1 cellular context compared by ENCODE assay signal in genomic region chr6:35452186-35453090, GRCh38.
A peak's percentile ranks its signal among the peaks of the same experiment; 100 is the strongest.
TF ChIP-seq lines count a peak whose summit lies in the region.

FANCE (plus strand) TSS chr6:35452338; CDS start chr6:35452546, 208 bp downstream.

TF ChIP-seq in HepG2, 621 proteins besides CTCF, POLR2A, EP300 and RAD21 (continued from another document and continues in another):
- TF ChIP-seq ZXDC (CRISPR knock-in tag; IDR thresholded peaks at IDR 0.05) (no peak), HMGXB3 (CRISPR knock-in tag; IDR thresholded peaks at IDR 0.05; ENCODE audit: borderline replicate concordance) (peak; percentile 38; the same call in 1 of the 2 replicates), GTF2F1 (IDR thresholded peaks at IDR 0.05; ENCODE audit: low read length) (no peak), ATF5 (CRISPR knock-in tag; IDR thresholded peaks at IDR 0.05; ENCODE audit: low read depth) (no peak), ZNF251 (CRISPR knock-in tag; IDR thresholded peaks at IDR 0.05) (no peak), ETV5 (CRISPR knock-in tag; IDR thresholded peaks at IDR 0.05; ENCODE audit: borderline replicate concordance) (peak; percentile 59; the same call in 1 of the 2 replicates), KLF12 (CRISPR knock-in tag; IDR thresholded peaks at IDR 0.05; ENCODE audit: borderline replicate concordance) (peak; percentile 58; the same call in 1 of the 2 replicates), ZNF260 (CRISPR knock-in tag; IDR thresholded peaks at IDR 0.05; ENCODE audit: borderline replicate concordance, low read depth) (no peak), MXD3 (CRISPR knock-in tag; IDR thresholded peaks at IDR 0.05) (peak; percentile 86), CBX5 (CRISPR knock-in tag; IDR thresholded peaks at IDR 0.05; ENCODE audit: borderline replicate concordance) (no peak; the same call in 1 of the 2 replicates), ZSCAN30 (CRISPR knock-in tag; IDR thresholded peaks at IDR 0.05) (no peak), SP5 (CRISPR knock-in tag; IDR thresholded peaks at IDR 0.05; ENCODE audit: borderline replicate concordance, low read depth) (peak; percentile 96), CEBPB (IDR thresholded peaks at IDR 0.05; ENCODE audit: borderline replicate concordance, low read depth, low read length) (no peak), ZC3H4 (CRISPR knock-in tag; IDR thresholded peaks at IDR 0.05; ENCODE audit: borderline replicate concordance) (no peak), PRMT3 (CRISPR knock-in tag; IDR thresholded peaks at IDR 0.05; ENCODE audit: borderline replicate concordance, low read depth) (no peak), HOXA3 (CRISPR knock-in tag; IDR thresholded peaks at IDR 0.05) (no peak; the same call in none of the 2 replicates), ZNF770 (CRISPR knock-in tag; IDR thresholded peaks at IDR 0.05) (peak; percentile 45; the same call in 1 of the 2 replicates), SYNCRIP (IDR thresholded peaks at IDR 0.05; ENCODE audit: insufficient read depth, low read depth, low read length) (no peak), MAX (IDR thresholded peaks at IDR 0.05) (peak; percentile 91), HOXA5 (CRISPR knock-in tag; IDR thresholded peaks at IDR 0.05) (peak; percentile 81), SCMH1 (CRISPR knock-in tag; IDR thresholded peaks at IDR 0.05; ENCODE audit: borderline replicate concordance) (no peak), KAT2B (IDR thresholded peaks at IDR 0.05; ENCODE audit: borderline replicate concordance, low read depth, low read length) (no peak), ZNF619 (CRISPR knock-in tag; IDR thresholded peaks at IDR 0.05) (peak; percentile 34), STAG1 (CRISPR knock-in tag; IDR thresholded peaks at IDR 0.05) (peak; percentile 12; the same call in 1 of the 2 replicates), ZNF83 (CRISPR knock-in tag; IDR thresholded peaks at IDR 0.05; ENCODE audit: borderline replicate concordance) (peak; percentile 57; the same call in 1 of the 2 replicates), PATZ1 (CRISPR knock-in tag; IDR thresholded peaks at IDR 0.05) (peak; percentile 75), ELF4 (CRISPR knock-in tag; IDR thresholded peaks at IDR 0.05; ENCODE audit: borderline replicate concordance) (no peak), MATR3 (CRISPR knock-in tag; IDR thresholded peaks at IDR 0.05) (no peak), ASH2L (IDR thresholded peaks at IDR 0.05; ENCODE audit: insufficient read length, low read depth, low read length) (peak; percentile 79), MAFK (conservative IDR thresholded peaks at IDR 0.05 in 1 of 2, IDR thresholded peaks at IDR 0.05 in 1 of 2; ENCODE audit: low read length in 2 of 2) (no peak), POLR2AphosphoS2 (IDR thresholded peaks at IDR 0.05; ENCODE audit: low read depth, low read length) (no peak), EED (CRISPR knock-in tag; IDR thresholded peaks at IDR 0.05) (no peak; the same call in 1 of the 2 replicates), ZFP82 (CRISPR knock-in tag; IDR thresholded peaks at IDR 0.05; ENCODE audit: borderline replicate concordance) (no peak; the same call in 1 of the 2 replicates), ZNF180 (CRISPR knock-in tag; IDR thresholded peaks at IDR 0.05; ENCODE audit: borderline replicate concordance, low read depth) (0 out of 2 replicates have a peak, but pooled peaks have one; percentile 54), NFE2 (CRISPR knock-in tag; IDR thresholded peaks at IDR 0.05) (no peak), CENPBD1 (CRISPR knock-in tag; IDR thresholded peaks at IDR 0.05; ENCODE audit: borderline replicate concordance, low read depth) (no peak), PHB2 (IDR thresholded peaks at IDR 0.05; ENCODE audit: partially characterized antibody) (no peak), ZNF513 (CRISPR knock-in tag; conservative IDR thresholded peaks at IDR 0.05) (no peak), ZIK1 (CRISPR knock-in tag; IDR thresholded peaks at IDR 0.05; ENCODE audit: borderline replicate concordance, low read depth) (peak; percentile 87; the same call in 1 of the 2 replicates), ZNF737 (CRISPR knock-in tag; IDR thresholded peaks at IDR 0.05; ENCODE audit: borderline replicate concordance) (no peak), U2AF1 (optimal IDR thresholded peaks at IDR 0.05; ENCODE audit: low read depth, low read length) (no peak), ZMYM2 (CRISPR knock-in tag; IDR thresholded peaks at IDR 0.05) (no peak), ZNF335 (CRISPR knock-in tag; IDR thresholded peaks at IDR 0.05) (peak; percentile 85), BRCA1 (CRISPR knock-in tag; IDR thresholded peaks at IDR 0.05) (no peak), ZBTB34 (CRISPR knock-in tag; IDR thresholded peaks at IDR 0.05) (0 out of 2 replicates have a peak, but pooled peaks have one; percentile 79), ZNF317 (CRISPR knock-in tag; IDR thresholded peaks at IDR 0.05) (0 out of 2 replicates have a peak, but pooled peaks have one; percentile 39), HMG20B (CRISPR knock-in tag; conservative IDR thresholded peaks at IDR 0.05) (no peak), GATAD2A (CRISPR knock-in tag; IDR thresholded peaks at IDR 0.05) (peak; percentile 18), HNF4G (IDR thresholded peaks at IDR 0.05; ENCODE audit: borderline replicate concordance, low read depth, low read length) (no peak), HNF4G (CRISPR knock-in tag; IDR thresholded peaks at IDR 0.05; ENCODE audit: borderline replicate concordance, low read depth) (peak; percentile 75; the same call in 1 of the 2 replicates), ZNF24 (IDR thresholded peaks at IDR 0.05) (no peak), ZNF350 (CRISPR knock-in tag; IDR thresholded peaks at IDR 0.05; ENCODE audit: borderline replicate concordance, low read depth) (0 out of 2 replicates have a peak, but pooled peaks have one; percentile 43), ZFP1 (CRISPR knock-in tag; IDR thresholded peaks at IDR 0.05) (0 out of 2 replicates have a peak, but pooled peaks have one; percentile 52), CHD4 (IDR thresholded peaks at IDR 0.05; ENCODE audit: borderline replicate concordance, low read length) (no peak)
